Comparison of ENCODE assay signal across 8 cellular contexts in the genomic region with DNA sequence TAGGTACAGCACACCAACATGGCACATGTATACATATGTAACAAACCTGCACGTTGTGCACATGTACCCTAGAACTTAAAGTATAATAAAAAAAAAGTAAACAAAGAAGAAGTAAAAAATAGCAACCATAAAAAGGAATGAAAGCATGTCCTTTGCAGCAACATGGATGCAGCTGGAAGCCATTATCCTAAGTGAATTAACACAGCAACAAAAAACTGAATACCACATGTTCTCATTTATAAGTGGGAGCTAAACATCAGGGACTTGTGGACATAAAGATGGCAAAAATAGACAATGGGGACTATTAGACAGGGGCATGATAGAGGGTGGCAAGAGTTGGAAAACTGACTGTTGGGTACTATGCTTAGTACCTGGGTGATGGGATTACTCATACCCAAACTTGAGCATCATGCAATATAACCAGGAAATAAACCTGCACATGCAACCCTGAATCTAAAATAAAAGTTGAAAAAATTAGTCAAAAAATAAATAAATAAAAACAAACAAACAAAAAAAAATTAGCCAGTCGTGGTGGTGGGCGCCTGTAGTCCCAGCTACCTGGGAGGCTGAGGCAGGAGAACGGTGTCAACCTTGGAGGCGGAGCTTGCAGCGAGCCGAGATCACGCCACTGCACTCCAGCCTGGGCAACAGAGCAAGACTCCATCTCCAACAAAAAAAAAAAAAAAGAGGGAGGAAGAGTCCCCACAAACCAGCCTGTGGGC. TPM values are rescaled to one million over a fixed set of nuclear protein-coding genes. Genes with fewer than 3 reads are reported as not detected.
DNase-seq lines count a peak whose midpoint lies in the region; ATAC-seq and TF ChIP-seq lines count a peak whose summit lies in the region.
"Not testable (repeated sequence)": the region's sequence is repeated elsewhere in the genome, so short reads cannot be mapped to it uniquely, and the experiment has no call there.

No MANE protein-coding gene starts in this region.

- H2BK120ac ChIP-seq in mesendoderm (ENCODE audit: low read depth, low read length), result not testable (repeated sequence)

- H4K5ac ChIP-seq in mesendoderm (ENCODE audit: low read length), result not testable (repeated sequence)

- intact Hi-C loops in Caco-2 (cut with micrococcal nuclease; ENCODE audit: unreplicated experiment) (loop anchor here (1.0 to 5.0 kb wide), 3 partner anchors 31 to 83 kb away; partner anchors contain the start of genes GNB1 and NADK), PC-3 (cut with micrococcal nuclease) (loop anchor here (2.0 kb wide), 1 partner anchor 29 kb away; no protein-coding TSS in a partner anchor)
- intact Hi-C loops in activated CD4-positive, alpha-beta T cell treated with anti-CD3 and anti-CD28 coated beads, Interleukin-2, amount 10 ng/mL, durations not matched to agents 24 days and 14 days (cut with micrococcal nuclease); breast epithelium (cut with DNase I; ENCODE audit: low total_unique reads): not testable (repeated sequence)

- not testable (repeated sequence) for H2AFZ ChIP-seq in PC-3 (ENCODE audit: low read length)

- not testable (repeated sequence) for H3K9me2 ChIP-seq in PC-3 (replicated peaks; ENCODE audit: low read length)

- not testable (repeated sequence) for H3K4me3 ChIP-seq in Caco-2 (ENCODE audit: low read depth, low read length); PC-3 (ENCODE audit: low read length); breast epithelium; mesendoderm (ENCODE audit: low read length)

- not testable (repeated sequence) for H3F3A ChIP-seq in PC-3 (ENCODE audit: low read length, unreplicated experiment)

- POLR2A ChIA-PET in Caco-2 (lab: Charles Lee), result not testable (repeated sequence)
- POLR2A ChIA-PET in PC-3 (lab: Charles Lee; ENCODE audit: unreplicated experiment), result interaction anchor here (0.6 kb wide), 1 partner anchor 46 kb away, joined by 3 read pairs; no protein-coding TSS in a partner anchor

- H3K36me3 ChIP-seq in Caco-2 (ENCODE audit: control insufficient read depth, insufficient read depth, low read length); breast epithelium; mesendoderm (ENCODE audit: control insufficient read depth, insufficient read depth, low read length): not testable (repeated sequence)
- peaks cover 11% of the 10 kb centered on the region; the same call in 1 of the 2 replicates for H3K36me3 ChIP-seq in PC-3 (ENCODE audit: low read depth, low read length)

- not testable (repeated sequence) for H4K8ac ChIP-seq in mesendoderm (ENCODE audit: low read depth, low read length)

- DNase-seq in Caco-2; PC-3; activated CD4-positive, alpha-beta T cell treated with anti-CD3 and anti-CD28 coated beads, Interleukin-2, amount 10 ng/mL, durations not matched to agents 24 days and 14 days; breast epithelium (ENCODE audit: low spot score in 2 of 2); mesendoderm; progenitor cell of endocrine pancreas (ENCODE audit: low spot score, unreplicated experiment); type B pancreatic cell (ENCODE audit: extremely low spot score, unreplicated experiment): not testable (repeated sequence)
- DNase-seq in fibroblast of peridontal ligament (ENCODE audit: extremely low read depth), result peak; percentile 42

- not testable (repeated sequence) for H3K27me3 ChIP-seq in Caco-2 (replicated peaks; ENCODE audit: control insufficient read depth, insufficient read depth, low read length); PC-3 (ENCODE audit: low read length); breast epithelium; mesendoderm (ENCODE audit: insufficient read depth, low read length, poor library complexity)

- H3K27ac ChIP-seq in PC-3 (ENCODE audit: low read length), result peak overlapping the region; percentile 72
- peak overlapping the region; percentile 48 to 71 for H3K27ac ChIP-seq in breast epithelium
- peak overlapping the region; percentile 47 for H3K27ac ChIP-seq in mesendoderm (ENCODE audit: low read depth, low read length)

- no CpG with 5 or more reads among the region's 8 CpGs for WGBS in mesendoderm (ENCODE audit: extremely low coverage, insufficient coverage, low lambda C conversion rate)

- not testable (repeated sequence) for H3K18ac ChIP-seq in mesendoderm (ENCODE audit: low read length)

- not testable (repeated sequence) for H3K9me3 ChIP-seq in Caco-2; PC-3 (ENCODE audit: low read length); breast epithelium

- TF ChIP-seq CTCF in Caco-2 (IDR thresholded peaks at IDR 0.05; ENCODE audit: insufficient read depth in 1 of 2, low read depth in 1 of 2, low read length in 1 of 2, severe bottlenecking in 1 of 2, unreplicated experiment in 1 of 2); PC-3 (conservative IDR thresholded peaks at IDR 0.05; ENCODE audit: low read depth, low read length); breast epithelium (IDR thresholded peaks at IDR 0.05); progenitor cell of endocrine pancreas (IDR thresholded peaks at IDR 0.05; ENCODE audit: unreplicated experiment); type B pancreatic cell (conservative IDR thresholded peaks at IDR 0.05): not testable (repeated sequence)

- not testable (repeated sequence) for TF ChIP-seq POLR2A in breast epithelium (IDR thresholded peaks at IDR 0.05)

- H3K27me3 Mint-ChIP-seq in Caco-2 (ENCODE audit: insufficient read depth, unreplicated experiment); activated CD4-positive, alpha-beta T cell treated with anti-CD3 and anti-CD28 coated beads, Interleukin-2, amount 10 ng/mL, durations not matched to agents 24 days and 14 days; progenitor cell of endocrine pancreas; type B pancreatic cell: not testable (repeated sequence)

- peaks cover 11% of the 10 kb centered on the region for H3K79me1 ChIP-seq in mesendoderm (ENCODE audit: low read length)

- H3K9ac ChIP-seq in PC-3 (ENCODE audit: low read length); mesendoderm (ENCODE audit: low read length): not testable (repeated sequence)

- H2BK15ac ChIP-seq in mesendoderm (replicated peaks; ENCODE audit: low read depth), result not testable (repeated sequence)

- H3K9me3 Mint-ChIP-seq in Caco-2 (ENCODE audit: unreplicated experiment); activated CD4-positive, alpha-beta T cell treated with anti-CD3 and anti-CD28 coated beads, Interleukin-2, amount 10 ng/mL, durations not matched to agents 24 days and 14 days; progenitor cell of endocrine pancreas (ENCODE audit: low read depth); type B pancreatic cell: not testable (repeated sequence)

- H3K56ac ChIP-seq in mesendoderm (ENCODE audit: low read length), result not testable (repeated sequence)

- H3K4me2 ChIP-seq in PC-3 (ENCODE audit: low read length), result peak overlapping the region; percentile 59; the same call in 1 of the 2 replicates
- H3K4me2 ChIP-seq in mesendoderm (ENCODE audit: low read length), result not testable (repeated sequence)

- not testable (repeated sequence) for BruUV-seq in Caco-2 (replicated peaks; lab: Mats Ljungman, UMichigan); PC-3 (replicated peaks; lab: Mats Ljungman, UMichigan)

- peaks cover 81% of the 10 kb centered on the region for H4K20me1 ChIP-seq in PC-3 (ENCODE audit: low read length)

- H3K4me3 Mint-ChIP-seq in Caco-2 (ENCODE audit: unreplicated experiment), result peak overlapping the region; percentile 29
- H3K4me3 Mint-ChIP-seq in activated CD4-positive, alpha-beta T cell treated with anti-CD3 and anti-CD28 coated beads, Interleukin-2, amount 10 ng/mL, durations not matched to agents 24 days and 14 days; progenitor cell of endocrine pancreas (ENCODE audit: low read depth): not testable (repeated sequence)
- peak overlapping the region; percentile 45 for H3K4me3 Mint-ChIP-seq in type B pancreatic cell

- H3K4ac ChIP-seq in mesendoderm (ENCODE audit: low read depth, low read length), result not testable (repeated sequence)

- H3K36me3 Mint-ChIP-seq in Caco-2 (ENCODE audit: insufficient read depth, unreplicated experiment) (peaks cover 35% of the 10 kb centered on the region), type B pancreatic cell (peaks cover 16% of the 10 kb centered on the region)
- H3K36me3 Mint-ChIP-seq in activated CD4-positive, alpha-beta T cell treated with anti-CD3 and anti-CD28 coated beads, Interleukin-2, amount 10 ng/mL, durations not matched to agents 24 days and 14 days (ENCODE audit: low read depth); progenitor cell of endocrine pancreas (ENCODE audit: insufficient read depth): not testable (repeated sequence)

- not testable (repeated sequence) for H3K23ac ChIP-seq in mesendoderm (ENCODE audit: low read length)

- H3K27ac Mint-ChIP-seq in Caco-2 (ENCODE audit: unreplicated experiment) (peak overlapping the region; percentile 95), progenitor cell of endocrine pancreas (peak overlapping the region; percentile 97), type B pancreatic cell (peak overlapping the region; percentile 97)
- H3K27ac Mint-ChIP-seq in activated CD4-positive, alpha-beta T cell treated with anti-CD3 and anti-CD28 coated beads, Interleukin-2, amount 10 ng/mL, durations not matched to agents 24 days and 14 days, result peak overlapping the region; percentile 25

- H2AK5ac ChIP-seq in mesendoderm (ENCODE audit: low read length), result not testable (repeated sequence)

- ATAC-seq in PC-3, result 0 out of 2 replicates have a peak, but pooled peaks have one; percentile 6

- not testable (repeated sequence) for H2BK5ac ChIP-seq in mesendoderm (ENCODE audit: low read length)

- CTCF ChIA-PET in Caco-2 (lab: Charles Lee), result not testable (repeated sequence)
- CTCF ChIA-PET in PC-3 (lab: Charles Lee), result interaction anchor here (0.7 kb wide), 1 partner anchor 46 kb away, joined by 3 read pairs; no protein-coding TSS in a partner anchor

- H3K4me1 ChIP-seq in Caco-2 (peaks cover 31% of the 10 kb centered on the region), PC-3 (ENCODE audit: insufficient read depth, low read length) (peaks cover 22% of the 10 kb centered on the region)
- not testable (repeated sequence) for H3K4me1 ChIP-seq in breast epithelium; mesendoderm (ENCODE audit: control insufficient read depth, low read depth, low read length)

- H3K4me1 Mint-ChIP-seq in Caco-2 (ENCODE audit: low read depth, unreplicated experiment), result peaks cover 12% of the 10 kb centered on the region
- H3K4me1 Mint-ChIP-seq in activated CD4-positive, alpha-beta T cell treated with anti-CD3 and anti-CD28 coated beads, Interleukin-2, amount 10 ng/mL, durations not matched to agents 24 days and 14 days, result peaks cover 35% of the 10 kb centered on the region
- peaks cover 27% of the 10 kb centered on the region for H3K4me1 Mint-ChIP-seq in progenitor cell of endocrine pancreas (ENCODE audit: low read depth)
- peaks cover 32% of the 10 kb centered on the region for H3K4me1 Mint-ChIP-seq in type B pancreatic cell (ENCODE audit: unreplicated experiment)

- H3K79me2 ChIP-seq in PC-3 (ENCODE audit: low read length) (peaks cover 100% of the 10 kb centered on the region), mesendoderm (ENCODE audit: control insufficient read depth, insufficient read depth, low read length) (peaks cover 94% of the 10 kb centered on the region)

RNA-seq across cellular contexts. Expression of gene GNB1, which starts 30.8 kb away (rescaled TPM):
- 268 and 301 TPM in 2 replicates for total RNA-seq in Caco-2 (2022)
- total RNA-seq in PC-3 (2014; rRNA removed), result 125 and 171 TPM in 2 replicates
- 403 and 422 TPM in 2 replicates for total RNA-seq in activated CD4-positive, alpha-beta T cell treated with anti-CD3 and anti-CD28 coated beads, Interleukin-2, amount 10 ng/mL, durations not matched to agents 24 days and 14 days
- total RNA-seq in breast epithelium, result 100 to 1,000 TPM; 108 to 138 (median 123) TPM
- polyA plus RNA-seq in mesendoderm (2013, experiment 1 of 2), result 227 TPM
- polyA plus RNA-seq in mesendoderm (2013, experiment 2 of 2), result 228 TPM
- 327 TPM in 2 replicates for total RNA-seq in progenitor cell of endocrine pancreas
- total RNA-seq in type B pancreatic cell (ENCODE audit: low replicate concordance), result 279 and 297 TPM in 2 replicates

RNA-seq across cellular contexts. Expression of gene CALML6, which starts 54.9 kb away (rescaled TPM):
- 1.2 and 1.4 TPM in 2 replicates for total RNA-seq in Caco-2 (2022)
- total RNA-seq in PC-3 (2014; rRNA removed), result 1.7 and 3.0 TPM in 2 replicates
- 0.59 TPM in 1 of 2 replicates, not detected in the other for total RNA-seq in activated CD4-positive, alpha-beta T cell treated with anti-CD3 and anti-CD28 coated beads, Interleukin-2, amount 10 ng/mL, durations not matched to agents 24 days and 14 days
- 1 to 10 TPM in 1 of 3 donors, under 1 TPM in 1, not detected in 1; 0.33 to 1.2 TPM for total RNA-seq in breast epithelium
- polyA plus RNA-seq in mesendoderm (2013, experiment 1 of 2), result 0.27 TPM
- polyA plus RNA-seq in mesendoderm (2013, experiment 2 of 2), result 0.22 TPM
- 1.1 and 1.5 TPM in 2 replicates for total RNA-seq in progenitor cell of endocrine pancreas
- 0.36 and 0.65 TPM in 2 replicates for total RNA-seq in type B pancreatic cell (ENCODE audit: low replicate concordance)

RNA-seq across cellular contexts. Expression of gene TMEM52, which starts 58.9 kb away (rescaled TPM):
- total RNA-seq in Caco-2 (2022), result 5.8 and 6.4 TPM in 2 replicates
- 22.6 and 29.1 TPM in 2 replicates for total RNA-seq in PC-3 (2014; rRNA removed)
- total RNA-seq in activated CD4-positive, alpha-beta T cell treated with anti-CD3 and anti-CD28 coated beads, Interleukin-2, amount 10 ng/mL, durations not matched to agents 24 days and 14 days, result 1.1 and 3.1 TPM in 2 replicates
- 1 to 10 TPM in 2 of 3 donors, not detected in 1; 1.6 to 2.9 TPM for total RNA-seq in breast epithelium
- 9.0 TPM for polyA plus RNA-seq in mesendoderm (2013, experiment 1 of 2)
- polyA plus RNA-seq in mesendoderm (2013, experiment 2 of 2), result 8.8 TPM
- total RNA-seq in progenitor cell of endocrine pancreas, result 1.8 and 1.9 TPM in 2 replicates
- 1.8 and 3.9 TPM in 2 replicates for total RNA-seq in type B pancreatic cell (ENCODE audit: low replicate concordance)

Comparison
In these comparisons a context has a peak if more than half of its experiments do, and no peak if none do; other contexts are left out.
1. H3K27ac Mint-ChIP-seq: peak in every context shown above with its lines; median percentile 97 in progenitor cell of endocrine pancreas; 97 in type B pancreatic cell; 95 in Caco-2; 25 in activated CD4-positive, alpha-beta T cell treated with anti-CD3 and anti-CD28 coated beads, Interleukin-2, amount 10 ng/mL, durations not matched to agents 24 days and 14 days.